Comparison of ENCODE assay signal across 8 cellular contexts in genomic region chr9:137046094-137046787, GRCh38. TPM values are rescaled to one million over a fixed set of nuclear protein-coding genes. Genes with fewer than 3 reads are reported as not detected.
DNase-seq lines count a peak whose midpoint lies in the region; ATAC-seq and TF ChIP-seq lines count a peak whose summit lies in the region.

A gene with protein sequence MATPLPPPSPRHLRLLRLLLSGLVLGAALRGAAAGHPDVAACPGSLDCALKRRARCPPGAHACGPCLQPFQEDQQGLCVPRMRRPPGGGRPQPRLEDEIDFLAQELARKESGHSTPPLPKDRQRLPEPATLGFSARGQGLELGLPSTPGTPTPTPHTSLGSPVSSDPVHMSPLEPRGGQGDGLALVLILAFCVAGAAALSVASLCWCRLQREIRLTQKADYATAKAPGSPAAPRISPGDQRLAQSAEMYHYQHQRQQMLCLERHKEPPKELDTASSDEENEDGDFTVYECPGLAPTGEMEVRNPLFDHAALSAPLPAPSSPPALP (minus strand): TSS chr9:137046177. CDS start chr9:137045989, 188 bp downstream.

- H3K4me2 ChIP-seq in OCI-LY1 (ENCODE audit: low read length), result peak within 1 kb of the TSS; percentile 41; the same call in 1 of the 2 replicates

- peaks cover 61% of the 10 kb centered on the region for H3K27me3 Mint-ChIP-seq in activated T-cell treated with anti-CD3 and anti-CD28 coated beads, Interleukin-2, amount 50 U/mL, for 24 hours

- H3K9me3 ChIP-seq in OCI-LY1 (ENCODE audit: low read length), result no peaks in the 10 kb centered on the region
- H3K9me3 ChIP-seq in mucosa of rectum (ENCODE audit: control insufficient read depth in 2 of 2, low read length in 2 of 2), result no peaks in the 10 kb centered on the region

- no peaks in the 10 kb centered on the region for H3K36me3 ChIP-seq in OCI-LY1 (ENCODE audit: insufficient read depth, low read length)
- no peaks in the 10 kb centered on the region for H3K36me3 ChIP-seq in mucosa of rectum (ENCODE audit: control insufficient read depth in 2 of 2, insufficient read depth in 2 of 2, low read length in 2 of 2)

- H4K20me1 ChIP-seq in OCI-LY1 (ENCODE audit: insufficient read depth, low read length), result no peaks in the 10 kb centered on the region

- no peaks in the 10 kb centered on the region for H3K9me2 ChIP-seq in OCI-LY1 (ENCODE audit: low read depth, low read length)

- H3K4me3 ChIP-seq in OCI-LY1 (ENCODE audit: low read depth, low read length, poor library complexity, severe bottlenecking) (peak within 1 kb of the TSS; percentile 38), epithelial cell of proximal tubule (ENCODE audit: low read depth, low read length) (peak within 1 kb of the TSS; percentile 71), mucosa of rectum (ENCODE audit: low read length in 2 of 2) (peak within 1 kb of the TSS; percentile 61 to 62)

- TF ChIP-seq CTCF in OCI-LY1 (IDR thresholded peaks at IDR 0.05; ENCODE audit: low read length) (peak; percentile 81), epithelial cell of proximal tubule (conservative IDR thresholded peaks at IDR 0.05; ENCODE audit: low read depth, low read length) (peak; percentile 82)

- H3K27ac ChIP-seq in OCI-LY1 (ENCODE audit: low read depth, low read length, poor library complexity, severe bottlenecking), result no peak within 1 kb of the TSS
- H3K27ac ChIP-seq in mucosa of rectum (ENCODE audit: low read depth in 2 of 2, low read length in 2 of 2), result peak within 1 kb of the TSS; percentile 70 to 76

- no peaks in the 10 kb centered on the region for H3K79me2 ChIP-seq in OCI-LY1 (ENCODE audit: insufficient read depth, low read length)

- no peaks in the 10 kb centered on the region for H3K9me3 Mint-ChIP-seq in activated T-cell treated with anti-CD3 and anti-CD28 coated beads, Interleukin-2, amount 50 U/mL, for 24 hours

- H3F3A ChIP-seq in OCI-LY1 (ENCODE audit: insufficient read depth, low read length), result no peaks in the 10 kb centered on the region

- ATAC-seq in GM21737 (IDR thresholded peaks at IDR 0.05; ENCODE audit: unreplicated experiment), result no peak

- peaks cover 13% of the 10 kb centered on the region; the same call in 1 of the 2 replicates for H3K27me3 ChIP-seq in OCI-LY1 (ENCODE audit: insufficient read depth, low read length)
- peaks cover 11 to 24% of the 10 kb centered on the region in 2 donors for H3K27me3 ChIP-seq in mucosa of rectum (ENCODE audit: control insufficient read depth in 2 of 2, insufficient read depth in 2 of 2, low read length in 2 of 2)

- no peak within 1 kb of the TSS for H3K9ac ChIP-seq in OCI-LY1 (ENCODE audit: low read length)
- peak within 1 kb of the TSS; percentile 24 to 39 for H3K9ac ChIP-seq in mucosa of rectum (ENCODE audit: low read depth in 1 of 2, low read length in 2 of 2)

- H2AFZ ChIP-seq in OCI-LY1 (ENCODE audit: low read length), result no peak within 1 kb of the TSS

- peak; percentile 79 for DNase-seq in Caki2 (ENCODE audit: low read depth)
- peak; percentile 74 for DNase-seq in HT1080 (ENCODE audit: low read depth)
- DNase-seq in activated T-cell treated with anti-CD3 and anti-CD28 coated beads, Interleukin-2, amount 50 U/mL, for 24 hours, result peak; percentile 88
- no peak for DNase-seq in epithelial cell of proximal tubule (ENCODE audit: low read depth)
- peak; percentile 71 for DNase-seq in stimulated activated CD8-positive, alpha-beta memory T cell treated with anti-CD3 and anti-CD28 coated beads, Interleukin-4, amount 100 ng/mL, for 24 hours (ENCODE audit: low read depth)

- H3K4me1 Mint-ChIP-seq in activated T-cell treated with anti-CD3 and anti-CD28 coated beads, Interleukin-2, amount 50 U/mL, for 24 hours (ENCODE audit: low read depth), result peaks cover 22% of the 10 kb centered on the region

- in situ Hi-C loops in Caki2 (cut with HindIII; ENCODE audit: low pct_unique_long_range_greater_than_20kb, low sequenced_read_pairs), result no loop called here

- H3K27ac Mint-ChIP-seq in activated T-cell treated with anti-CD3 and anti-CD28 coated beads, Interleukin-2, amount 50 U/mL, for 24 hours, result no peak within 1 kb of the TSS

- H3K4me3 Mint-ChIP-seq in activated T-cell treated with anti-CD3 and anti-CD28 coated beads, Interleukin-2, amount 50 U/mL, for 24 hours, result peak within 1 kb of the TSS; percentile 67

- H3K36me3 Mint-ChIP-seq in activated T-cell treated with anti-CD3 and anti-CD28 coated beads, Interleukin-2, amount 50 U/mL, for 24 hours (ENCODE audit: low read depth), result no peaks in the 10 kb centered on the region

- peaks cover 7% of the 10 kb centered on the region for H3K4me1 ChIP-seq in OCI-LY1 (ENCODE audit: insufficient read depth, low read length, severe bottlenecking)
- peaks cover 20 to 25% of the 10 kb centered on the region in 2 donors for H3K4me1 ChIP-seq in mucosa of rectum (ENCODE audit: control insufficient read depth in 2 of 2, insufficient read depth in 2 of 2, low read length in 2 of 2)

RNA-seq across cellular contexts. Expression of the gene that starts here (rescaled TPM):
- 31.8 and 45.1 TPM in 2 replicates for total RNA-seq in Caki2 (2014; rRNA removed; shearing (Covaris generic); ENCODE audit: low replicate concordance)
- total RNA-seq in HT1080 (2014; rRNA removed; shearing (Covaris generic)), result 31.5 and 39.2 TPM in 2 replicates
- polyA plus RNA-seq in HT1080 (2015; cell fraction: cytosol; rRNA removed), result 45.7 and 49.5 TPM in 2 replicates
- polyA plus RNA-seq in HT1080 (2015; cell fraction: nucleus; rRNA removed), result 127 and 134 TPM in 2 replicates
- 19.7 and 47.7 TPM in 2 replicates for total RNA-seq in epithelial cell of proximal tubule
